ENCODE assay signal across 12 cellular contexts in the genomic region with DNA sequence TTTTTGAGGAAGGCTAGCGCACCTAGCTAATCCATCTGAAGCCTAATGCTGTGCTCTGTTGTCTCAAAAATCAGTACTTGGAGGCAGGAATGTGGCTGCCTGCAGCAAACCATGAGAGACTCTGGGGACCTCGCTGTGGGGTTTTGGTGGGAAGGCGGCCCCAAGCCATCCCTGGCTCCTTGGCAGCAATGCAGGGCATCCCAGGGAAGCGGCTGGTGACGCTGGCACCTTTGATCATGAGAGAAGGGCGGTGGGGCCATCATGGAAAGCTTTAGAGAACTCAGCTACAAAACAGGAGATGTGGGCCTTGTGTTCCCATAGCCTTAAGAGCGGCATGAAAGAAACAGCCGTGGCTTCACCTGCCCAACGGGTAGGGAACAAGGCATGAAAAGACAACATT.
"Had no signal": no experiment of that assay in that cellular context is flagged by ENCODE, and none has a peak within 500 bp of the region (broad histone marks: within the 10 kb centered on the region; RNA-seq: fewer than 3 reads in every experiment).

No MANE protein-coding gene starts in this region.

- H3K27me3 ChIP-seq: foreskin keratinocyte, suprapubic skin had no signal

- H3K27ac ChIP-seq: adrenal gland, epithelial cell of prostate, foreskin keratinocyte, left lung, psoas muscle, suprapubic skin had no signal

- H3K4me3 ChIP-seq: adrenal gland, left lung, psoas muscle, suprapubic skin had no signal

- H3K36me3 Mint-ChIP-seq: type B pancreatic cell had no signal

- H3K27ac Mint-ChIP-seq: activated naive CD4-positive, alpha-beta T cell treated with anti-CD3 and anti-CD28 coated beads, Interleukin-2, amount 50 U/mL, for 72 hours; stimulated activated naive CD8-positive, alpha-beta T cell treated with anti-CD3 and anti-CD28 coated beads, Interleukin-15, Interleukin-2, amounts not matched to agents 100 ng/mL and 50 ng/mL, for 24 hours had no signal

- H3K4me3 Mint-ChIP-seq: neural crest cell; stimulated activated naive CD8-positive, alpha-beta T cell treated with anti-CD3 and anti-CD28 coated beads, Interleukin-15, Interleukin-2, amounts not matched to agents 100 ng/mL and 50 ng/mL, for 24 hours; type B pancreatic cell had no signal

- FAIRE-seq: astrocyte had no signal

- H3K36me3 ChIP-seq: adrenal gland, left lung, suprapubic skin had no signal

- H3K9me3 Mint-ChIP-seq: activated naive CD4-positive, alpha-beta T cell treated with anti-CD3 and anti-CD28 coated beads, Interleukin-2, amount 50 U/mL, for 72 hours; stimulated activated naive CD8-positive, alpha-beta T cell treated with anti-CD3 and anti-CD28 coated beads, Interleukin-15, Interleukin-2, amounts not matched to agents 100 ng/mL and 50 ng/mL, for 24 hours; type B pancreatic cell had no signal

- H3K4me1 ChIP-seq: adrenal gland, foreskin keratinocyte, psoas muscle had no signal

- DNase-seq: foreskin keratinocyte had no signal

- H3K9me3 ChIP-seq: adrenal gland, left lung, psoas muscle, SK-N-SH, suprapubic skin had no signal
